In genomic region chr10:42859256-42859655, GRCh38 we compare ENCODE assay signal across 20 cellular contexts.
"Had no signal": no experiment of that assay in that cellular context is flagged by ENCODE, and none has a peak within 500 bp of the region (broad histone marks: within the 10 kb centered on the region; RNA-seq: fewer than 3 reads in every experiment).

No MANE protein-coding gene starts in this region.

- H3K4me2 ChIP-seq: hepatocyte had no signal

- H3K79me2 ChIP-seq: hepatocyte had no signal

- ATAC-seq: foreskin keratinocyte, gastroesophageal sphincter, heart left ventricle, left cardiac atrium, left lung, left ventricle myocardium superior, lower lobe of right lung had no signal

- H3K9me3 ChIP-seq: esophagus muscularis mucosa, gastroesophageal sphincter, heart left ventricle, left lung, lower lobe of right lung had no signal

- H3K27me3 ChIP-seq: foreskin keratinocyte had no signal

- H2AFZ ChIP-seq: hepatocyte had no signal

- H3K36me3 ChIP-seq: esophagus muscularis mucosa, gastroesophageal sphincter, heart left ventricle, left lung, lower lobe of right lung had no signal

- H3K4me1 ChIP-seq: esophagus muscularis mucosa, foreskin keratinocyte, gastroesophageal sphincter, heart left ventricle, left lung, lower lobe of right lung had no signal

- H3K27ac ChIP-seq: coronary artery, dorsolateral prefrontal cortex, esophagus muscularis mucosa, foreskin keratinocyte, gastroesophageal sphincter, heart left ventricle, hepatocyte, left lung, lower lobe of right lung had no signal

- H3K4me3 ChIP-seq: coronary artery, dorsolateral prefrontal cortex, esophagus muscularis mucosa, gastroesophageal sphincter, heart left ventricle, hepatocyte, left lung, lower lobe of right lung had no signal

- DNase-seq: dermis blood vessel endothelial cell; dorsolateral prefrontal cortex; effector CD4-positive, alpha-beta T cell; effector memory CD4-positive, alpha-beta T cell; foreskin keratinocyte; heart left ventricle; hypothalamus; immature natural killer cell; islet precursor cell; kidney; kidney glomerular epithelial cell; left cardiac atrium; left lung; left ventricle myocardium superior; lower lobe of right lung; mesenchymal stem cell had no signal
